In genomic region chr19:4988770-4989251, GRCh38 we compare ENCODE assay signal across 8 cellular contexts. TPM values are rescaled to one million over a fixed set of nuclear protein-coding genes. Genes with fewer than 3 reads are reported as not detected.
DNase-seq lines count a peak whose midpoint lies in the region; ATAC-seq and TF ChIP-seq lines count a peak whose summit lies in the region.

No MANE protein-coding gene starts in this region.

- TF ChIP-seq CTCF in fibroblast of pulmonary artery (IDR thresholded peaks at IDR 0.05; ENCODE audit: low read length, missing control alignments) (no peak), neural crest cell (conservative IDR thresholded peaks at IDR 0.05) (no peak)

- no peak for ATAC-seq in activated naive CD8-positive, alpha-beta T cell treated with anti-CD3 and anti-CD28 coated beads, Interleukin-2, amount 50 U/mL, for 24 hours

- H3K36me3 Mint-ChIP-seq in neural crest cell (ENCODE audit: low read depth), result peaks cover 3% of the 10 kb centered on the region
- H3K36me3 Mint-ChIP-seq in activated naive CD8-positive, alpha-beta T cell treated with anti-CD3 and anti-CD28 coated beads, Interleukin-2, amount 50 U/mL, for 24 hours (ENCODE audit: low read depth), result peaks cover 6% of the 10 kb centered on the region

- no peak overlapping the region for H3K4me3 Mint-ChIP-seq in neural crest cell
- H3K4me3 Mint-ChIP-seq in activated naive CD8-positive, alpha-beta T cell treated with anti-CD3 and anti-CD28 coated beads, Interleukin-2, amount 50 U/mL, for 24 hours, result no peak overlapping the region

- H3K4me3 ChIP-seq in NT2/D1 (ENCODE audit: insufficient read length, low read depth) (no peak overlapping the region), fibroblast of pulmonary artery (replicated peaks; ENCODE audit: low read depth, low read length) (no peak overlapping the region)

- peaks cover 26% of the 10 kb centered on the region for H3K4me1 ChIP-seq in NT2/D1 (ENCODE audit: insufficient read depth, insufficient read length)

- H3K9me3 Mint-ChIP-seq in neural crest cell, result no peaks in the 10 kb centered on the region
- no peaks in the 10 kb centered on the region for H3K9me3 Mint-ChIP-seq in activated naive CD8-positive, alpha-beta T cell treated with anti-CD3 and anti-CD28 coated beads, Interleukin-2, amount 50 U/mL, for 24 hours

- peaks cover 47% of the 10 kb centered on the region for H3K4me1 Mint-ChIP-seq in neural crest cell
- peaks cover 10% of the 10 kb centered on the region for H3K4me1 Mint-ChIP-seq in activated naive CD8-positive, alpha-beta T cell treated with anti-CD3 and anti-CD28 coated beads, Interleukin-2, amount 50 U/mL, for 24 hours

- DNase-seq in AG20443 (ENCODE audit: low spot score) (peak; percentile 90), NT2/D1 (ENCODE audit: low read depth, low spot score) (peak; percentile 63), fibroblast of pulmonary artery (ENCODE audit: low read depth) (peak; percentile 85), neural crest cell (ENCODE audit: low read depth, low spot score) (no peak), NCI-H510A (lab: John Stamatoyannopoulos, UW) (no peak), DMS114 treated with DMSO at 0.1 percent for 48 hours (lab: John Stamatoyannopoulos, UW; ENCODE audit: unreplicated experiment) (no peak), NOMO-1 treated with dmso at 0.1 percent for 144 hours (lab: John Stamatoyannopoulos, UW; ENCODE audit: unreplicated experiment) (no peak)
- no peak for DNase-seq in activated naive CD8-positive, alpha-beta T cell treated with anti-CD3 and anti-CD28 coated beads, Interleukin-2, amount 50 U/mL, for 24 hours

- peak overlapping the region; percentile 2 for H3K9ac ChIP-seq in NT2/D1 (ENCODE audit: insufficient read length, low read depth)

- no peaks in the 10 kb centered on the region for H3K27me3 ChIP-seq in NT2/D1 (ENCODE audit: insufficient read depth, insufficient read length)

- no peaks in the 10 kb centered on the region for H3K27me3 Mint-ChIP-seq in neural crest cell (ENCODE audit: low read depth)
- no peaks in the 10 kb centered on the region for H3K27me3 Mint-ChIP-seq in activated naive CD8-positive, alpha-beta T cell treated with anti-CD3 and anti-CD28 coated beads, Interleukin-2, amount 50 U/mL, for 24 hours

- H3K9me3 ChIP-seq in NT2/D1 (ENCODE audit: insufficient read depth, low read length), result no peaks in the 10 kb centered on the region

- peaks cover 9% of the 10 kb centered on the region for H3K36me3 ChIP-seq in NT2/D1 (ENCODE audit: insufficient read depth, insufficient read length, low read length)

- peak overlapping the region; percentile 67 for H3K27ac Mint-ChIP-seq in neural crest cell (ENCODE audit: unreplicated experiment)
- no peak overlapping the region for H3K27ac Mint-ChIP-seq in activated naive CD8-positive, alpha-beta T cell treated with anti-CD3 and anti-CD28 coated beads, Interleukin-2, amount 50 U/mL, for 24 hours

RNA-seq across cellular contexts. Expression of gene KDM4B, which starts 19.9 kb away (rescaled TPM):
- 43.3 and 45.4 TPM in 2 replicates for total RNA-seq in neural crest cell

Comparison
In these comparisons a context has a peak if more than half of its experiments do, and no peak if none do; other contexts are left out.
1. DNase-seq: peak in AG20443 (single experiment), NT2/D1 (single experiment) and fibroblast of pulmonary artery (single experiment); none in neural crest cell (single experiment), activated naive CD8-positive, alpha-beta T cell treated with anti-CD3 and anti-CD28 coated beads, Interleukin-2, amount 50 U/mL, for 24 hours (single experiment), NCI-H510A (single experiment), DMS114 treated with DMSO at 0.1 percent for 48 hours (single experiment) and NOMO-1 treated with dmso at 0.1 percent for 144 hours (single experiment).